10 cellular contexts compared by ENCODE assay signal in genomic region chr1:206117151-206117948, GRCh38. TPM values are rescaled to one million over a fixed set of nuclear protein-coding genes. Genes with fewer than 3 reads are reported as not detected.
A peak's percentile ranks its signal among the peaks of the same experiment; 100 is the strongest.
DNase-seq lines count a peak whose midpoint lies in the region; ATAC-seq, FAIRE-seq and TF ChIP-seq lines count a peak whose summit lies in the region.
"Had no signal": no experiment of that assay in that cellular context is flagged by ENCODE, and none has a peak within 500 bp of the region (broad histone marks: within the 10 kb centered on the region; RNA-seq: fewer than 3 reads in every experiment).

Gene AVPR1B, minus strand, starts transcription at chr1:206117388. Its CDS starts 498 bp downstream, at chr1:206116890.

- no TSS peak for BruUV-seq in K562 (replicated peaks; lab: Mats Ljungman, UMichigan)

- H3K9me1 ChIP-seq in K562 (ENCODE audit: control insufficient read depth, insufficient read depth, low read length): no peaks in the 10 kb centered on the region

- POLR2A ChIA-PET in K562 (lab: Yijun Ruan, JAX): no interaction called here

- H3K9ac ChIP-seq in K562 (ENCODE audit: insufficient read depth in 1 of 2, low read depth in 2 of 2, low read length in 2 of 2): peak within 1 kb of the TSS in 1 of 2 experiments; percentile 7; a peak in 1 of 4 replicates

- TF ChIP-seq POLR2A in K562 (conservative IDR thresholded peaks at IDR 0.05): no peak

- no peak for TF ChIP-seq CTCF in K562 (IDR thresholded peaks at IDR 0.05 in 2 of 3, conservative IDR thresholded peaks at IDR 0.05 in 1 of 3; ENCODE audit: insufficient read depth in 2 of 3, low read depth in 1 of 3, low read length in 3 of 3)

- no peaks in the 10 kb centered on the region for H3K36me3 ChIP-seq in K562 (ENCODE audit: control insufficient read depth, insufficient read depth, low read length)

- H3K4me1 Mint-ChIP-seq in activated T-helper 2 cell treated with anti-CD3 and anti-CD28 coated beads, Interferon-gamma antibody, Interleukin-2, Interleukin-4, amounts not matched to agents 10 μg/mL and 5 μg/mL and 100 μg/mL, durations not matched to agents 14 hours and 24 hours and 36 hours (ENCODE audit: low read depth): peaks cover 6% of the 10 kb centered on the region

- no peak within 1 kb of the TSS for H3K4me2 ChIP-seq in K562 (ENCODE audit: insufficient read depth, low read length)

- in situ Hi-C loops in K562 (cut with MboI): no loop called here

- H3K4me3 Mint-ChIP-seq in activated T-helper 2 cell treated with anti-CD3 and anti-CD28 coated beads, Interferon-gamma antibody, Interleukin-2, Interleukin-4, amounts not matched to agents 10 μg/mL and 5 μg/mL and 100 μg/mL, durations not matched to agents 14 hours and 24 hours and 36 hours (ENCODE audit: low read depth): no peak within 1 kb of the TSS

- intact Hi-C loops in K562 (cut with micrococcal nuclease): no loop called here
- intact Hi-C loops in activated T-helper 2 cell treated with anti-CD3 and anti-CD28 coated beads, Interferon-gamma antibody, Interleukin-2, Interleukin-4, amounts not matched to agents 10 μg/mL and 5 μg/mL and 100 μg/mL, durations not matched to agents 14 hours and 24 hours and 36 hours (cut with micrococcal nuclease): no loop called here

- no peak for TF ChIP-seq EP300 in K562 (IDR thresholded peaks at IDR 0.05; ENCODE audit: low read length)

- H3K79me2 ChIP-seq in K562 (ENCODE audit: control insufficient read depth, insufficient read depth, low read length): no peaks in the 10 kb centered on the region

- CTCF ChIA-PET in K562 (lab: Yijun Ruan, JAX; ENCODE audit: low intra/inter-chr PET ratio): no interaction called here

- no peaks in the 10 kb centered on the region for H3K36me3 Mint-ChIP-seq in activated T-helper 2 cell treated with anti-CD3 and anti-CD28 coated beads, Interferon-gamma antibody, Interleukin-2, Interleukin-4, amounts not matched to agents 10 μg/mL and 5 μg/mL and 100 μg/mL, durations not matched to agents 14 hours and 24 hours and 36 hours (ENCODE audit: low read depth)

- no peaks in the 10 kb centered on the region for H3K9me3 ChIP-seq in K562 (replicated peaks; ENCODE audit: control insufficient read depth, insufficient read depth, low read depth, low read length)

- TF ChIP-seq RAD21 in K562 (CRISPR knock-in tag; conservative IDR thresholded peaks at IDR 0.05 in 1 of 2, IDR thresholded peaks at IDR 0.05 in 1 of 2): no peak

- H3K9me3 Mint-ChIP-seq in activated T-helper 2 cell treated with anti-CD3 and anti-CD28 coated beads, Interferon-gamma antibody, Interleukin-2, Interleukin-4, amounts not matched to agents 10 μg/mL and 5 μg/mL and 100 μg/mL, durations not matched to agents 14 hours and 24 hours and 36 hours: peaks cover 14% of the 10 kb centered on the region

- WGBS in K562 (ENCODE audit: insufficient coverage, low coverage, missing lambda C conversion rate): 5% methylated on average over 46 of the region's 55 CpGs

- no peak within 1 kb of the TSS for H3K27ac ChIP-seq in K562 (ENCODE audit: extremely low read depth, low read depth, low read length)

- H3K4me3 ChIP-seq in K562: no peak within 1 kb of the TSS

- ATAC-seq in K562: peak; percentile 48; the same call in 2 of the 3 replicates
- ATAC-seq in HG03045 (IDR thresholded peaks at IDR 0.05; ENCODE audit: unreplicated experiment): no peak

- peak; percentile 20 to 29 for DNase-seq in NOMO-1 (lab: John Stamatoyannopoulos, UW; ENCODE audit: unreplicated experiment in 2 of 2)
- no peak for DNase-seq in NOMO-1 treated with dmso at 0.1 percent for 144 hours (lab: John Stamatoyannopoulos, UW; ENCODE audit: unreplicated experiment)
- peak; percentile 81 for DNase-seq in NCI-H510A (lab: John Stamatoyannopoulos, UW)
- no peak for DNase-seq in K562 (ENCODE audit: extremely low read depth in 1 of 4, low spot score in 3 of 4)
- peak; percentile 83 for DNase-seq in islet precursor cell
- peak; percentile 24 to 42 for DNase-seq in stimulated activated CD4-positive, alpha-beta T cell treated with anti-CD3 and anti-CD28 coated beads, Interleukin-2, amount 100 ng/mL, for 24 hours
- DNase-seq in activated T-helper 2 cell treated with anti-CD3 and anti-CD28 coated beads, Interferon-gamma antibody, Interleukin-2, Interleukin-4, amounts not matched to agents 10 μg/mL and 5 μg/mL and 100 μg/mL, durations not matched to agents 14 hours and 24 hours and 36 hours (ENCODE audit: low spot score): no peak

- peaks cover 42 to 49% of the 10 kb centered on the region in 2 experiments for H3K27me3 ChIP-seq in K562 (ENCODE audit: control insufficient read depth in 2 of 2, insufficient read depth in 2 of 2, low read length in 2 of 2)

- H2AFZ ChIP-seq in K562 (ENCODE audit: low read depth, low read length): no peak within 1 kb of the TSS

- FAIRE-seq in K562 (lab: Jason Lieb, UNC): no peak

- peaks cover 5 to 15% of the 10 kb centered on the region in 2 experiments; a peak in 3 of 5 replicates for H3K4me1 ChIP-seq in K562 (replicated peaks in 1 of 2; ENCODE audit: control insufficient read depth in 2 of 2, insufficient read depth in 2 of 2, low read length in 2 of 2)

- peaks cover 3% of the 10 kb centered on the region; the same call in 1 of the 2 replicates for H4K20me1 ChIP-seq in K562 (replicated peaks; ENCODE audit: control insufficient read depth, insufficient read depth, low read length)

- peaks cover 66% of the 10 kb centered on the region for H3K27me3 Mint-ChIP-seq in activated T-helper 2 cell treated with anti-CD3 and anti-CD28 coated beads, Interferon-gamma antibody, Interleukin-2, Interleukin-4, amounts not matched to agents 10 μg/mL and 5 μg/mL and 100 μg/mL, durations not matched to agents 14 hours and 24 hours and 36 hours (ENCODE audit: low read depth)

- no peak within 1 kb of the TSS for H3K27ac Mint-ChIP-seq in activated T-helper 2 cell treated with anti-CD3 and anti-CD28 coated beads, Interferon-gamma antibody, Interleukin-2, Interleukin-4, amounts not matched to agents 10 μg/mL and 5 μg/mL and 100 μg/mL, durations not matched to agents 14 hours and 24 hours and 36 hours

TF ChIP-seq in K562, 482 proteins besides CTCF, POLR2A, EP300 and RAD21:
- TF ChIP-seq ZNF134 (CRISPR knock-in tag; conservative IDR thresholded peaks at IDR 0.05) (no peak), NFIC (IDR thresholded peaks at IDR 0.05) (no peak), REST (CRISPR knock-in tag; IDR thresholded peaks at IDR 0.05; ENCODE audit: low read depth) (no peak), PYGO2 (tag; IDR thresholded peaks at IDR 0.05) (no peak), CTBP1 (IDR thresholded peaks at IDR 0.05; ENCODE audit: borderline replicate concordance) (no peak), ZNF175 (CRISPR knock-in tag; IDR thresholded peaks at IDR 0.05; ENCODE audit: low read depth) (no peak), ZKSCAN1 (IDR thresholded peaks at IDR 0.05; ENCODE audit: low read depth, low read length) (no peak), YY1 (IDR thresholded peaks at IDR 0.05; ENCODE audit: borderline replicate concordance in 1 of 3, control insufficient read depth in 1 of 3, extremely low read depth in 1 of 3, insufficient read depth in 3 of 3, insufficient read length in 1 of 3, insufficient replicate concordance in 2 of 3, low read depth in 1 of 3, low read length in 2 of 3) (no peak), NFRKB (IDR thresholded peaks at IDR 0.05; ENCODE audit: low read depth) (no peak), ZNF282 (CRISPR knock-in tag; IDR thresholded peaks at IDR 0.05) (no peak)

RNA-seq across cellular contexts. Expression of gene AVPR1B, which starts in this region (rescaled TPM):
- not detected in 2 replicates for total RNA-seq in K562 (2011; cell fraction: chromatin; rRNA removed; ENCODE audit: low replicate concordance)
- total RNA-seq in K562 (2011; cell fraction: nucleolus; rRNA removed): not detected in 2 replicates
- total RNA-seq in K562 (2011; cell fraction: nucleoplasm; rRNA removed): not detected in 2 replicates
- total RNA-seq in K562 (2014; rRNA removed): not detected in 2 replicates
- total RNA-seq in K562 (2014; rRNA removed; fragmentation: Illumina TruSeq; extraction: Trizol): not detected in 2 replicates
- not detected in 2 replicates for total RNA-seq in K562 (2015; rRNA removed; fragmentation: Illumina TruSeq; extraction: Trizol)
- not detected in 2 replicates for total RNA-seq in K562 (2021)
- polyA plus RNA-seq in K562 (2011; rRNA removed): not detected in 2 replicates
- polyA plus RNA-seq in K562 (2011; cell fraction: cytosol; rRNA removed): not detected in 2 replicates
- polyA plus RNA-seq in K562 (2011; cell fraction: nucleus; rRNA removed): not detected in 2 replicates
- not detected in 2 replicates for polyA plus RNA-seq in K562 (2012)
- polyA plus RNA-seq in K562 (2014; fragmentation: Illumina TruSeq; extraction: Trizol): not detected in 2 replicates
- polyA plus RNA-seq in K562 (2014; fragmentation: Nextera tagmentation; extraction: Ambion mirVana): not detected
- not detected in 2 replicates for polyA plus RNA-seq in K562 (2014; rRNA removed)
- not detected in 2 replicates for polyA minus RNA-seq in K562 (2011; rRNA and poly(A)+ RNA removed)
- polyA minus RNA-seq in K562 (2011; cell fraction: cytosol; rRNA and poly(A)+ RNA removed): not detected in 2 replicates
- not detected in 2 replicates for polyA minus RNA-seq in K562 (2011; cell fraction: nucleus; rRNA and poly(A)+ RNA removed)
- total RNA-seq in activated T-helper 2 cell treated with anti-CD3 and anti-CD28 coated beads, Interferon-gamma antibody, Interleukin-2, Interleukin-4, amounts not matched to agents 10 μg/mL and 5 μg/mL and 100 μg/mL, durations not matched to agents 14 hours and 24 hours and 36 hours: not detected in 2 replicates
- total RNA-seq: activated CD8-positive, alpha-beta memory T cell treated with anti-CD3 and anti-CD28 coated beads for 36 hours; subcutaneous adipose tissue had no signal

Comparison
In these comparisons a context has a peak if more than half of its experiments do, and no peak if none do; other contexts are left out.
1. DNase-seq: peak in NOMO-1 (2 of 2), NCI-H510A (single experiment), islet precursor cell (single experiment) and stimulated activated CD4-positive, alpha-beta T cell treated with anti-CD3 and anti-CD28 coated beads, Interleukin-2, amount 100 ng/mL, for 24 hours (2 of 2); none in NOMO-1 treated with dmso at 0.1 percent for 144 hours (single experiment), K562 (0 of 4) and activated T-helper 2 cell treated with anti-CD3 and anti-CD28 coated beads, Interferon-gamma antibody, Interleukin-2, Interleukin-4, amounts not matched to agents 10 μg/mL and 5 μg/mL and 100 μg/mL, durations not matched to agents 14 hours and 24 hours and 36 hours (single experiment).
2. Peak in ATAC-seq in K562; RNA of the gene not detected or under 1 TPM.